Comparison of ENCODE assay signal across 8 cellular contexts in genomic region chr14:22556990-22557623, GRCh38. TPM values are rescaled to one million over a fixed set of nuclear protein-coding genes. Genes with fewer than 3 reads are reported as not detected.
DNase-seq lines count a peak whose midpoint lies in the region; ATAC-seq lines count a peak whose summit lies in the region.

No MANE protein-coding gene starts in this region.

- DNase-seq in NCI-H524 (lab: John Stamatoyannopoulos, UW) (peak; percentile 55 to 85), NCI-H524 treated with DMSO at 0.1 percent for 48 hours (lab: John Stamatoyannopoulos, UW) (no peak), NCI-H226 (peak; percentile 37), cerebellum (ENCODE audit: low spot score) (peak; percentile 73), left colon (peak; percentile 85 to 93)
- peak; percentile 91 to 92 for DNase-seq in activated CD4-positive, alpha-beta T cell treated with anti-CD3 and anti-CD28 coated beads for 24 hours (ENCODE audit: low read depth in 2 of 2)
- DNase-seq in stimulated activated CD4-positive, alpha-beta T cell treated with anti-CD3 and anti-CD28 coated beads, Interleukin-1b, Interleukin-23, amount 100 ng/mL, for 24 hours (ENCODE audit: low read depth in 4 of 4, low spot score in 1 of 4), result peak; percentile 88 to 96 (median 92)

- ATAC-seq in HG03060 (IDR thresholded peaks at IDR 0.05; ENCODE audit: low read depth, unreplicated experiment), result peak; percentile 19
- ATAC-seq in left colon, result peak; percentile 72

- intact Hi-C loops in left colon (cut with DNase I, micrococcal nuclease), result loop anchor here in 1 of 2 donors (10.0 kb wide), 2 partner anchors 172 to 268 kb away; partner anchors contain the start of gene MRPL52

RNA-seq across cellular contexts. Expression of gene DAD1, which starts 31.9 kb away (rescaled TPM):
- total RNA-seq in cerebellum, result 77.2 TPM
- total RNA-seq in left colon, result 100 to 1,000 TPM; 139 to 142 TPM

RNA-seq across cellular contexts. Expression of gene ABHD4, which starts 41.0 kb away (rescaled TPM):
- total RNA-seq in cerebellum (6.1 TPM), left colon (10 to 100 TPM; 16.9 to 19.5 TPM)
